Comparison of ENCODE assay signal across 31 cellular contexts in genomic region chr4:95981591-95981990, GRCh38.
"Had no signal": no experiment of that assay in that cellular context is flagged by ENCODE, and none has a peak within 500 bp of the region (broad histone marks: within the 10 kb centered on the region; RNA-seq: fewer than 3 reads in every experiment).

No MANE protein-coding gene starts in this region.

- H3K36me3 ChIP-seq: brain microvascular endothelial cell, esophagus squamous epithelium, gastroesophageal sphincter, WERI-Rb-1 had no signal

- H3K36me3 Mint-ChIP-seq: activated naive CD8-positive, alpha-beta T cell had no signal

- H3K27ac ChIP-seq: brain microvascular endothelial cell, epithelial cell of prostate, esophagus squamous epithelium, gastroesophageal sphincter, WERI-Rb-1 had no signal

- H3K4me1 ChIP-seq: esophagus squamous epithelium, gastroesophageal sphincter had no signal

- H3K27ac Mint-ChIP-seq: activated B cell treated with CpG ODN at 0.5 μM for 24 hours; activated CD8-positive, alpha-beta T cell treated with anti-CD3 and anti-CD28 coated beads for 36 hours; activated naive CD8-positive, alpha-beta T cell; activated T-helper 17 cell treated with anti-CD3 and anti-CD28 coated beads, Interleukin-2, amount 50 U/mL, for 72 hours; effector memory CD8-positive, alpha-beta T cell; T-helper 17 cell; T-helper 2 cell treated with Interferon-gamma antibody and Interleukin-4, amounts not matched to agents 5 μg/mL and 100 μg/mL, for 36 hours had no signal

- DNase-seq: activated B cell treated with CpG ODN at 0.5 μM for 24 hours; activated CD4-positive, alpha-beta T cell treated with anti-CD3 and anti-CD28 coated beads for 48 hours; activated CD4-positive, alpha-beta T cell treated with anti-CD3 and anti-CD28 coated beads, Interleukin-2, amount 50 U/mL, for 1 hour; activated CD4-positive, alpha-beta T cell treated with anti-CD3 and anti-CD28 coated beads, Interleukin-2, amount 50 U/mL, for 48 hours; activated CD8-positive, alpha-beta memory T cell treated with anti-CD3 and anti-CD28 coated beads for 24 hours; activated CD8-positive, alpha-beta T cell treated with anti-CD3 and anti-CD28 coated beads for 36 hours; activated effector memory CD4-positive, alpha-beta T cell treated with Interleukin-2 at 50 U/mL for 16 hours; activated gamma-delta T cell treated with Interleukin-2 at 50 U/mL for 16 hours; activated naive CD4-positive, alpha-beta T cell treated with anti-CD3 and anti-CD28 coated beads, Interleukin-2, amount 50 U/mL, for 16 hours; activated naive CD4-positive, alpha-beta T cell treated with Interleukin-2 at 50 U/mL for 16 hours; activated T-cell treated with anti-CD3 and anti-CD28 coated beads, Interleukin-2, amount 50 U/mL, for 4 hours; amniotic stem cell; anterior cingulate cortex; brain microvascular endothelial cell; caudate nucleus; cortex of kidney; dermis blood vessel endothelial cell; effector CD4-positive, alpha-beta T cell; effector memory CD8-positive, alpha-beta T cell; esophagus squamous epithelium; foreskin melanocyte; T-helper 1 cell; T-helper 17 cell; T1000; WERI-Rb-1 had no signal

- H3K9me3 ChIP-seq: gastroesophageal sphincter had no signal

- H3K4me3 Mint-ChIP-seq: activated B cell treated with CpG ODN at 0.5 μM for 24 hours; activated CD8-positive, alpha-beta T cell treated with anti-CD3 and anti-CD28 coated beads for 36 hours; activated naive CD8-positive, alpha-beta T cell; activated T-cell treated with anti-CD3 and anti-CD28 coated beads, Interleukin-2, amount 50 U/mL, for 4 hours; activated T-helper 17 cell treated with anti-CD3 and anti-CD28 coated beads, Interleukin-2, amount 50 U/mL, for 72 hours; effector memory CD8-positive, alpha-beta T cell; T-helper 17 cell; T-helper 2 cell treated with Interferon-gamma antibody and Interleukin-4, amounts not matched to agents 5 μg/mL and 100 μg/mL, for 36 hours had no signal

- ATAC-seq: activated CD4-positive, CD25-positive, alpha-beta regulatory T cell treated with anti-CD3 and anti-CD28 coated beads, Interleukin-2, amount 50 U/mL, for 24 hours; activated CD8-positive, alpha-beta T cell treated with anti-CD3 and anti-CD28 coated beads for 36 hours; activated T-cell treated with anti-CD3 and anti-CD28 coated beads, Interleukin-2, amount 50 U/mL, for 4 hours; activated T-helper 17 cell treated with anti-CD3 and anti-CD28 coated beads, Interleukin-2, amount 50 U/mL, for 72 hours; effector memory CD8-positive, alpha-beta T cell; gastroesophageal sphincter; T-helper 17 cell had no signal

- H3K27me3 ChIP-seq: brain microvascular endothelial cell, esophagus squamous epithelium, gastroesophageal sphincter had no signal

- H3K4me1 Mint-ChIP-seq: activated B cell treated with CpG ODN at 0.5 μM for 24 hours; activated T-helper 17 cell treated with anti-CD3 and anti-CD28 coated beads, Interleukin-2, amount 50 U/mL, for 72 hours had no signal

- H3K27me3 Mint-ChIP-seq: activated B cell treated with CpG ODN at 0.5 μM for 24 hours; activated CD8-positive, alpha-beta T cell treated with anti-CD3 and anti-CD28 coated beads for 36 hours; activated naive CD8-positive, alpha-beta T cell; activated T-helper 17 cell treated with anti-CD3 and anti-CD28 coated beads, Interleukin-2, amount 50 U/mL, for 72 hours; effector memory CD8-positive, alpha-beta T cell; T-helper 17 cell had no signal

- H3K9me3 Mint-ChIP-seq: activated CD8-positive, alpha-beta T cell treated with anti-CD3 and anti-CD28 coated beads for 36 hours had no signal

- H3K4me3 ChIP-seq: esophagus squamous epithelium, gastroesophageal sphincter had no signal
